In genomic region chr10:14460447-14460846, GRCh38 we compare ENCODE assay signal across 29 cellular contexts.
"Had no signal": no experiment of that assay in that cellular context is flagged by ENCODE, and none has a peak within 500 bp of the region (broad histone marks: within the 10 kb centered on the region; RNA-seq: fewer than 3 reads in every experiment).

No MANE protein-coding gene starts in this region.

- H3K36me3 ChIP-seq: neural progenitor cell, ovary, spleen, suprapubic skin, tibial artery, upper lobe of left lung, vagina had no signal

- ATAC-seq: naive thymus-derived CD4-positive, alpha-beta T cell; natural killer cell; psoas muscle; stimulated activated memory B cell treated with anti-CD40 and anti-IgM and Interleukin-4, amounts not matched to agents 10 μg/mL and 1 μg/mL and 100 μg/mL, for 72 hours; stimulated activated naive CD8-positive, alpha-beta T cell treated with anti-CD3 and anti-CD28 coated beads, Interleukin-15, amount 100 ng/mL, for 72 hours; stimulated activated naive CD8-positive, alpha-beta T cell treated with anti-CD3 and anti-CD28 coated beads, Interleukin-15, Interleukin-2, amounts not matched to agents 100 U/mL and 50 U/mL, for 24 hours had no signal

- H3K27me3 ChIP-seq: neural progenitor cell, ovary, suprapubic skin, testis, upper lobe of left lung, vagina had no signal

- DNase-seq: naive thymus-derived CD4-positive, alpha-beta T cell; natural killer cell; occipital lobe; ovary; posterior cingulate gyrus; psoas muscle; right cardiac atrium; spleen; stimulated activated CD4-positive, alpha-beta T cell treated with anti-CD3 and anti-CD28 coated beads, Interleukin-12 subunit alpha, Interleukin-12 subunit beta, amount 100 ng/mL, for 4 hours; stimulated activated CD4-positive, alpha-beta T cell treated with anti-CD3 and anti-CD28 coated beads, Interleukin-1b, Interleukin-23, amount 100 ng/mL, for 48 hours; stimulated activated CD4-positive, alpha-beta T cell treated with anti-CD3 and anti-CD28 coated beads, Interleukin-4, amount 100 ng/mL, for 1 hour; stimulated activated CD4-positive, alpha-beta T cell treated with anti-CD3 and anti-CD28 coated beads, Interleukin-4, amount 100 ng/mL, for 4 hours; stimulated activated CD8-positive, alpha-beta memory T cell treated with anti-CD3 and anti-CD28 coated beads, Interleukin-4, amount 100 ng/mL, for 48 hours; stimulated activated naive CD4-positive, alpha-beta T cell; stimulated activated naive CD8-positive, alpha-beta T cell treated with anti-CD3 and anti-CD28 coated beads, Interleukin-15, amount 100 ng/mL, for 72 hours; stimulated activated naive CD8-positive, alpha-beta T cell treated with anti-CD3 and anti-CD28 coated beads, Interleukin-15, Interleukin-2, amounts not matched to agents 100 U/mL and 50 U/mL, for 24 hours; substantia nigra; testis; tibial artery; trophoblast cell; upper lobe of left lung had no signal

- H3K79me2 ChIP-seq: parathyroid adenoma had no signal

- FAIRE-seq: urothelium cell line had no signal

- H3K4me3 ChIP-seq: neural progenitor cell, ovary, psoas muscle, skin epidermis, smooth muscle cell, spleen, suprapubic skin, testis, tibial artery, upper lobe of left lung, vagina had no signal

- H3K27ac ChIP-seq: neural progenitor cell, ovary, parathyroid adenoma, psoas muscle, skin epidermis, spleen, suprapubic skin, testis, tibial artery, upper lobe of left lung, vagina had no signal

- H3K4me1 ChIP-seq: neural progenitor cell, parathyroid adenoma, psoas muscle, spleen, suprapubic skin, testis, tibial artery, upper lobe of left lung, vagina had no signal

- H3K4me2 ChIP-seq: neural progenitor cell, smooth muscle cell had no signal

- H2AFZ ChIP-seq: neural progenitor cell, parathyroid adenoma had no signal

- H3K9ac ChIP-seq: neural progenitor cell, parathyroid adenoma had no signal

- H3K9me3 ChIP-seq: ovary, psoas muscle, suprapubic skin, testis, tibial artery, upper lobe of left lung, vagina had no signal
